33 cellular contexts compared by ENCODE assay signal in the genomic region with DNA sequence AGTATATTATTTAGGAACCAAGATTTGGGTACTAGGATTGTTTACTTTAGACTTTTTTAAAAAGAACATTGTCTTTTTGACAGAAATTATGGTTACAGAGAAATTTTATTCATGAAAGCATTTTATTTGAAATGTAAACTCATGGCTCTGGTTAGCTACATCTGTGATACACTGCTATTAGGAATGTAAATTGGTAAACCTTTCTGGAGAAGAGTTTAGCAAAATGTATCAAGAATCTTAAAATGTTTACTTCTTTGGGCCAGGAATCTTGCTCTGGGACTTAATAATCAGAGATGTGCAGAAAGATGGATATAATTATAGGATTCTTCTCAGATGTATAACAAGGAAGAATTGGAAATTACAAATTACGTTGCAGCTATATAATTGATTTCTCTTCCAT.
"Had no signal": no experiment of that assay in that cellular context is flagged by ENCODE, and none has a peak within 500 bp of the region (broad histone marks: within the 10 kb centered on the region; RNA-seq: fewer than 3 reads in every experiment).

No MANE protein-coding gene starts in this region.

- H3K4me3 Mint-ChIP-seq: activated B cell treated with CpG ODN at 0.5 μM for 24 hours; activated CD4-positive, alpha-beta memory T cell treated with anti-CD3 and anti-CD28 coated beads, Interleukin-2, amount 10 ng/mL, durations not matched to agents 7 days and 5 days; activated CD8-positive, alpha-beta memory T cell treated with anti-CD3 and anti-CD28 coated beads, Interleukin-2, amount 10 ng/mL, durations not matched to agents 7 days and 5 days; activated naive CD4-positive, alpha-beta T cell treated with anti-CD3 and anti-CD28 coated beads, Interleukin-2, amount 50 U/mL, for 24 hours; activated naive CD8-positive, alpha-beta T cell treated with anti-CD3 and anti-CD28 coated beads, Interleukin-2, amount 10 ng/mL, durations not matched to agents 7 days and 5 days; activated T-helper 17 cell treated with anti-CD3 and anti-CD28 coated beads, Interleukin-2, amount 50 U/mL, for 72 hours; T-cell; T-helper 17 cell had no signal

- H3K27ac ChIP-seq: ascending aorta, RWPE1, VCaP had no signal

- H3K27me3 ChIP-seq: ascending aorta had no signal

- H3K27ac Mint-ChIP-seq: activated B cell treated with CpG ODN at 0.5 μM for 24 hours; activated CD4-positive, alpha-beta memory T cell treated with anti-CD3 and anti-CD28 coated beads, Interleukin-2, amount 10 ng/mL, durations not matched to agents 7 days and 5 days; activated CD8-positive, alpha-beta memory T cell treated with anti-CD3 and anti-CD28 coated beads, Interleukin-2, amount 10 ng/mL, durations not matched to agents 7 days and 5 days; activated naive CD4-positive, alpha-beta T cell treated with anti-CD3 and anti-CD28 coated beads, Interleukin-2, amount 50 U/mL, for 24 hours; activated naive CD8-positive, alpha-beta T cell treated with anti-CD3 and anti-CD28 coated beads, Interleukin-2, amount 10 ng/mL, durations not matched to agents 7 days and 5 days; activated T-helper 17 cell treated with anti-CD3 and anti-CD28 coated beads, Interleukin-2, amount 50 U/mL, for 72 hours; T-cell; T-helper 17 cell had no signal

- H3K36me3 Mint-ChIP-seq: activated naive CD4-positive, alpha-beta T cell treated with anti-CD3 and anti-CD28 coated beads, Interleukin-2, amount 50 U/mL, for 24 hours; T-cell had no signal

- H3K27me3 Mint-ChIP-seq: activated B cell treated with CpG ODN at 0.5 μM for 24 hours; activated CD4-positive, alpha-beta memory T cell treated with anti-CD3 and anti-CD28 coated beads, Interleukin-2, amount 10 ng/mL, durations not matched to agents 7 days and 5 days; activated T-helper 17 cell treated with anti-CD3 and anti-CD28 coated beads, Interleukin-2, amount 50 U/mL, for 72 hours had no signal

- H3K4me3 ChIP-seq: ascending aorta, K562 had no signal

- H3K9me3 Mint-ChIP-seq: activated B cell treated with CpG ODN at 0.5 μM for 24 hours; activated CD4-positive, alpha-beta memory T cell treated with anti-CD3 and anti-CD28 coated beads, Interleukin-2, amount 10 ng/mL, durations not matched to agents 7 days and 5 days; activated naive CD4-positive, alpha-beta T cell treated with anti-CD3 and anti-CD28 coated beads, Interleukin-2, amount 50 U/mL, for 24 hours; activated naive CD8-positive, alpha-beta T cell treated with anti-CD3 and anti-CD28 coated beads, Interleukin-2, amount 10 ng/mL, durations not matched to agents 7 days and 5 days; activated T-helper 17 cell treated with anti-CD3 and anti-CD28 coated beads, Interleukin-2, amount 50 U/mL, for 72 hours; T-cell had no signal

- H3K4me1 Mint-ChIP-seq: activated B cell treated with CpG ODN at 0.5 μM for 24 hours; activated CD4-positive, alpha-beta memory T cell treated with anti-CD3 and anti-CD28 coated beads, Interleukin-2, amount 10 ng/mL, durations not matched to agents 7 days and 5 days; activated naive CD4-positive, alpha-beta T cell treated with anti-CD3 and anti-CD28 coated beads, Interleukin-2, amount 50 U/mL, for 24 hours; activated naive CD8-positive, alpha-beta T cell treated with anti-CD3 and anti-CD28 coated beads, Interleukin-2, amount 10 ng/mL, durations not matched to agents 7 days and 5 days; activated T-helper 17 cell treated with anti-CD3 and anti-CD28 coated beads, Interleukin-2, amount 50 U/mL, for 72 hours; T-cell had no signal

- H3K9me3 ChIP-seq: ascending aorta had no signal

- DNase-seq: activated B cell treated with CpG ODN at 0.5 μM for 24 hours; activated CD4-positive, alpha-beta memory T cell treated with anti-CD3 and anti-CD28 coated beads, Interleukin-2, amount 10 ng/mL, durations not matched to agents 7 days and 5 days; activated CD4-positive, alpha-beta T cell treated with anti-CD3 and anti-CD28 coated beads for 4 hours; activated CD4-positive, alpha-beta T cell treated with anti-CD3 and anti-CD28 coated beads, Interleukin-2, amount 50 U/mL, for 1 hour; activated CD4-positive, CD25-positive, alpha-beta regulatory T cell treated with anti-CD3 and anti-CD28 coated beads, Interleukin-2, amount 50 U/mL, for 72 hours; activated CD8-positive, alpha-beta memory T cell treated with anti-CD3 and anti-CD28 coated beads for 24 hours; activated CD8-positive, alpha-beta memory T cell treated with anti-CD3 and anti-CD28 coated beads, Interleukin-2, amount 10 ng/mL, durations not matched to agents 7 days and 5 days; activated CD8-positive, alpha-beta memory T cell treated with anti-CD3 and anti-CD28 coated beads, Interleukin-2, amount 50 U/mL, for 48 hours; activated effector memory CD4-positive, alpha-beta T cell treated with anti-CD3 and anti-CD28 coated beads, Interleukin-2, amount 50 U/mL, for 16 hours; activated naive CD4-positive, alpha-beta T cell; activated naive CD8-positive, alpha-beta T cell treated with anti-CD3 and anti-CD28 coated beads, Interleukin-2, amount 10 ng/mL, durations not matched to agents 7 days and 5 days; activated T-cell treated with anti-CD3 and anti-CD28 coated beads, Interleukin-2, amount 50 U/mL, for 48 hours; amygdala; NCI-H1092 treated with DMSO at 0.1 percent for 48 hours; NCI-H1417; NCI-H187 treated with DMSO at 0.1 percent for 48 hours; NCI-H2081; NCI-H226; NCI-H446 treated with DMSO at 0.1 percent for 48 hours; NCI-H524; NCI-H69; NCI-H82; SIG-M5; T-cell; T-helper 17 cell had no signal

- ATAC-seq: activated CD8-positive, alpha-beta memory T cell treated with anti-CD3 and anti-CD28 coated beads, Interleukin-2, amount 10 ng/mL, durations not matched to agents 7 days and 5 days; activated T-helper 17 cell treated with anti-CD3 and anti-CD28 coated beads, Interleukin-2, amount 50 U/mL, for 72 hours; K562; Right ventricle myocardium inferior; SK-N-SH treated with all-trans-retinoic acid at 6 μM for 48 hours; T-cell; T-helper 17 cell had no signal
